In the genomic region with DNA sequence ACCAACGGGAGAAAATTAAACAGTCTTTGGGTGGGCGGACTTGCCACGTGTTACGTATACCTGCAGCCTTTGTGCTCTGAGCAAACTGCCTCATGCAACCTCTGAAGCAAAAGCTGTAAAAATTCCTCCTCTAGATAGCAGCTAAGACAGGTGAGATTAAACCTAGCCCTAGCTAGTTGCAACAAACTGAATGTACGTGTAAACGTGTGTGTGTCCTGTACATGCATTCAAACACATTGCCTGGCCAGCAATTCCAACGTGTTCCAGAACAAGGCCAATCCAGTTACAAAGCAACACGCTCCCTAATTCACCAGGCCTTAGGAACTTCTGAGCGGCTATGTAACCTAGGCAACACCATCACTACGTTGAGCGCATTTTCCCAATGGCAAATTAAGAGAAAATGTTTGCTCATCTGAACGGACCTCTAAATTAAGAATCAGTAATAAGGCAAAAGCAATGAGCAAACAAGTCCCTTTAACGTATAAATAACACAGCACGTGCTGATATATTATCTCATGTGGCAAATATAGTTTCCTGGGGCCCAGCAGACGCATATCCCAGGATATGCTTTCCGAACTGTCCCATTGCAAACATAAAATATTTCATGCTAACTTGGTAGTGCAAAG, we compare ENCODE assay signal across 8 cellular contexts. TPM values are rescaled to one million over a fixed set of nuclear protein-coding genes. Genes with fewer than 3 reads are reported as not detected.
DNase-seq lines count a peak whose midpoint lies in the region; ATAC-seq, FAIRE-seq and TF ChIP-seq lines count a peak whose summit lies in the region.

No MANE protein-coding gene starts in this region.

- peak overlapping the region; percentile 100 for H3K27ac Mint-ChIP-seq in activated CD4-positive, alpha-beta T cell treated with anti-CD3 and anti-CD28 coated beads for 36 hours
- peak overlapping the region; percentile 97 for H3K27ac Mint-ChIP-seq in chondrocyte (ENCODE audit: unreplicated experiment)

- H3K4me1 Mint-ChIP-seq in activated CD4-positive, alpha-beta T cell treated with anti-CD3 and anti-CD28 coated beads for 36 hours, result peaks cover 49% of the 10 kb centered on the region
- peaks cover 21% of the 10 kb centered on the region for H3K4me1 Mint-ChIP-seq in chondrocyte (ENCODE audit: low read depth)

- no peaks in the 10 kb centered on the region for H3K9me3 Mint-ChIP-seq in activated CD4-positive, alpha-beta T cell treated with anti-CD3 and anti-CD28 coated beads for 36 hours (ENCODE audit: low read depth)
- H3K9me3 Mint-ChIP-seq in chondrocyte (ENCODE audit: low read depth), result no peaks in the 10 kb centered on the region

- H3K27me3 Mint-ChIP-seq in activated CD4-positive, alpha-beta T cell treated with anti-CD3 and anti-CD28 coated beads for 36 hours, result peaks cover 4% of the 10 kb centered on the region
- peaks cover 7% of the 10 kb centered on the region for H3K27me3 Mint-ChIP-seq in chondrocyte (ENCODE audit: low read depth)

- no peak for TF ChIP-seq CTCF in chondrocyte (IDR thresholded peaks at IDR 0.05)

- CTCF ChIA-PET in activated CD4-positive, alpha-beta T cell treated with anti-CD3 and anti-CD28 coated beads for 36 hours (lab: Charles Lee), result no interaction called here

- no peak for ATAC-seq in activated CD4-positive, alpha-beta T cell treated with anti-CD3 and anti-CD28 coated beads for 36 hours
- ATAC-seq in HG02973 (IDR thresholded peaks at IDR 0.05; ENCODE audit: unreplicated experiment) (peak; percentile 24), left colon (peak; percentile 48), HG02798 (IDR thresholded peaks at IDR 0.05; ENCODE audit: poor library complexity, unreplicated experiment) (no peak)
- ATAC-seq in stimulated activated naive CD8-positive, alpha-beta T cell treated with anti-CD3 and anti-CD28 coated beads, Interleukin-15, Interleukin-2, amounts not matched to agents 100 U/mL and 50 U/mL, for 24 hours, result no peak

- intact Hi-C loops in activated CD4-positive, alpha-beta T cell treated with anti-CD3 and anti-CD28 coated beads for 36 hours (cut with DNase I, micrococcal nuclease), result loop anchor here (2.0 to 10.0 kb wide), 8 partner anchors 46 to 725 kb away; partner anchors contain the start of gene FNIP2 (in 1 of the 2)
- intact Hi-C loops in left colon (cut with DNase I, micrococcal nuclease), result loop anchor here (10.0 kb wide), 2 partner anchors 132 to 452 kb away; no protein-coding TSS in a partner anchor

- peak overlapping the region; percentile 99 for H3K4me3 Mint-ChIP-seq in activated CD4-positive, alpha-beta T cell treated with anti-CD3 and anti-CD28 coated beads for 36 hours
- peak overlapping the region; percentile 94 for H3K4me3 Mint-ChIP-seq in chondrocyte (ENCODE audit: unreplicated experiment)

- POLR2A ChIA-PET in activated CD4-positive, alpha-beta T cell treated with anti-CD3 and anti-CD28 coated beads for 36 hours (lab: Charles Lee), result interaction anchor here (0.5 kb wide), 1 partner anchor 45 kb away, joined by 3 read pairs; no protein-coding TSS in a partner anchor

- FAIRE-seq in RCC 7860 (lab: Jason Lieb, UNC), result no peak

- peaks cover 47% of the 10 kb centered on the region for H3K36me3 Mint-ChIP-seq in activated CD4-positive, alpha-beta T cell treated with anti-CD3 and anti-CD28 coated beads for 36 hours (ENCODE audit: low read depth)
- peaks cover 21% of the 10 kb centered on the region for H3K36me3 Mint-ChIP-seq in chondrocyte (ENCODE audit: low read depth)

- peak; percentile 22 for DNase-seq in activated CD4-positive, alpha-beta T cell treated with anti-CD3 and anti-CD28 coated beads for 36 hours
- no peak for DNase-seq in activated CD4-positive, alpha-beta T cell treated with anti-CD3 and anti-CD28 coated beads for 1 hour
- peak; percentile 13 for DNase-seq in RCC 7860 (ENCODE audit: low spot score)
- no peak for DNase-seq in chondrocyte (ENCODE audit: low spot score)
- peak; percentile 11 to 27 for DNase-seq in left colon
- peak; percentile 9 for DNase-seq in stimulated activated naive CD8-positive, alpha-beta T cell treated with anti-CD3 and anti-CD28 coated beads, Interleukin-15, Interleukin-2, amounts not matched to agents 100 U/mL and 50 U/mL, for 24 hours

RNA-seq across cellular contexts. Expression of gene PPID, which starts 0.8 kb away (rescaled TPM):
- total RNA-seq in activated CD4-positive, alpha-beta T cell treated with anti-CD3 and anti-CD28 coated beads for 36 hours, result 10 to 100 TPM; 72.0 to 78.1 TPM
- total RNA-seq in chondrocyte (19.0 to 20.8 TPM (median 20.0 TPM) in 3 replicates), left colon (10 to 100 TPM; 16.4 to 19.7 TPM)

RNA-seq across cellular contexts. Expression of gene FNIP2, which starts 46.4 kb away (rescaled TPM):
- 10 to 100 TPM; 11.6 to 13.0 TPM for total RNA-seq in activated CD4-positive, alpha-beta T cell treated with anti-CD3 and anti-CD28 coated beads for 36 hours
- total RNA-seq in chondrocyte (20.7 to 33.7 TPM (median 32.1 TPM) in 3 replicates), left colon (10 to 100 TPM; 69.0 TPM)

RNA-seq across cellular contexts. Expression of gene ETFDH, which starts 50.3 kb away (rescaled TPM):
- 10 to 100 TPM; 39.5 to 46.9 TPM for total RNA-seq in activated CD4-positive, alpha-beta T cell treated with anti-CD3 and anti-CD28 coated beads for 36 hours
- 17.6 to 24.0 TPM (median 23.0 TPM) in 3 replicates for total RNA-seq in chondrocyte
- 10 to 100 TPM; 62.8 to 74.1 TPM for total RNA-seq in left colon

RNA-seq across cellular contexts. Expression of gene C4orf46, which starts 50.7 kb away (rescaled TPM):
- 10 to 100 TPM; 18.1 TPM for total RNA-seq in activated CD4-positive, alpha-beta T cell treated with anti-CD3 and anti-CD28 coated beads for 36 hours
- total RNA-seq in chondrocyte (7.5 to 8.6 TPM (median 8.2 TPM) in 3 replicates), left colon (1 to 10 TPM; 2.4 to 2.8 TPM)

Comparison
In these comparisons a context has a peak if more than half of its experiments do, and no peak if none do; other contexts are left out.
1. DNase-seq: peak in activated CD4-positive, alpha-beta T cell treated with anti-CD3 and anti-CD28 coated beads for 36 hours (single experiment), RCC 7860 (single experiment), left colon (2 of 2) and stimulated activated naive CD8-positive, alpha-beta T cell treated with anti-CD3 and anti-CD28 coated beads, Interleukin-15, Interleukin-2, amounts not matched to agents 100 U/mL and 50 U/mL, for 24 hours (single experiment); none in activated CD4-positive, alpha-beta T cell treated with anti-CD3 and anti-CD28 coated beads for 1 hour (single experiment) and chondrocyte (single experiment).
2. ATAC-seq: peak in HG02973 (single experiment) and left colon (single experiment); none in activated CD4-positive, alpha-beta T cell treated with anti-CD3 and anti-CD28 coated beads for 36 hours (single experiment), stimulated activated naive CD8-positive, alpha-beta T cell treated with anti-CD3 and anti-CD28 coated beads, Interleukin-15, Interleukin-2, amounts not matched to agents 100 U/mL and 50 U/mL, for 24 hours (single experiment) and HG02798 (single experiment).